8 cellular contexts compared by ENCODE assay signal in the genomic region with DNA sequence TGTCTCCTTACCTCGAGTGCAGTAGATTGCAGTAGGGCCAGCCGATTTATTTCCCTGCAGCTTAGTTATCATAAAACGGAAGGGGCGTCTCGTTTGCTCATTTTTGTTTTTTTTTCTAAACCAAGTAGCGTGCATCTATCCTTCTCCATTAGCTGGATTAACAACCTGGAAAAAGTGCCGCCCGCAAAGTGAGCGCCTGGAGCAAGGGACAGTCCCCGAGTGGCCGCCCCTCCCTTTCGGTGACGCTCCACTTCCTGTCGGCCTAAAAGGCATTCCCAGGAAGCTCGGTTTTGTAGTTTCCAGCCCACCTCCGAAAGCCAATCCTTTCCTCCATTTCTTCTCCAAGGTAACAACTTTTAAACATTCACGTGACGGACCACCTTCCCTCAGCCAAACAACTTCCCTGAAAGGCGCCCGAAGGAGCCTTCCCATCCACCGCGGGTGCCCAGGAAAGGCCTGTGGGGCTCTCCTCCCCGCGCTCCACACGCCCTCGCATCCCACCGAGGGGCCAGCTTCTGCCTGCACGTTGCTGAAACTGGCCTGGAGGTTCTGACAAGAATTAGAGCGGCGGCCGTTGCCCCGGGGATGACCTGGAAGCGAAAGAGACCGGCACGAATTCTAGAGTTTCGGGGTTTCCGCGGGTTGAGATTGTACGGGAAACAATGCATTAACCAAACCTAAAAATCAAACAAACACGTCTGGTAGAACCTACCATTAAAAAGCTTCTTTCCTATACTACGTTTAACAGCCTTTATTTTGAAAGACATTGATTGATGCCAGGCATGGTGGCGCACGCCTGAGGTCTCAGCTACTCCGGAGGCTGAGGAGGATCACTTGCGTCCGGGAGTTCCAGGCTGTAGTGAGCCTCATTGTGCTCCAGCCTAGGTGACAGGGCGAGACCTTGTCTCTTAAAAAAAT. TPM values are rescaled to one million over a fixed set of nuclear protein-coding genes. Genes with fewer than 3 reads are reported as not detected.
DNase-seq lines count a peak whose midpoint lies in the region; ATAC-seq and TF ChIP-seq lines count a peak whose summit lies in the region.

Gene EXTL2 (minus strand): TSS at position 221 of the 918 bp plus-strand sequence. CDS start 6,085 bp downstream, outside the sequence.

- H3K4me3 Mint-ChIP-seq in CD4-positive, alpha-beta memory T cell = peak within 1 kb of the TSS; percentile 94 to 100 (median 100)
- H3K4me3 Mint-ChIP-seq in effector memory CD8-positive, alpha-beta T cell = peak within 1 kb of the TSS; percentile 99

- H3K27ac Mint-ChIP-seq in CD4-positive, alpha-beta memory T cell = peak within 1 kb of the TSS; percentile 99 to 100 (median 100)
- H3K27ac Mint-ChIP-seq in effector memory CD8-positive, alpha-beta T cell = peak within 1 kb of the TSS; percentile 100

- H3K4me3 ChIP-seq in CD4-positive, alpha-beta memory T cell (ENCODE audit: low read length in 2 of 2) = peak within 1 kb of the TSS; percentile 96 to 98
- peak within 1 kb of the TSS; percentile 75 for H3K4me3 ChIP-seq in HL-60 (replicated peaks; ENCODE audit: insufficient read depth, low read length)

- H3K9me3 ChIP-seq in CD4-positive, alpha-beta memory T cell (ENCODE audit: control insufficient read depth in 1 of 2, low read length in 2 of 2) = no peaks in the 10 kb centered on the region

- no peaks in the 10 kb centered on the region for H3K27me3 ChIP-seq in CD4-positive, alpha-beta memory T cell (ENCODE audit: insufficient read depth, low read length)
- H3K27me3 ChIP-seq in HL-60 (ENCODE audit: insufficient read depth, poor library complexity, severe bottlenecking) = no peaks in the 10 kb centered on the region

- intact Hi-C loops in CD4-positive, alpha-beta memory T cell (cut with micrococcal nuclease) = loop anchor here (1.0 to 5.0 kb wide), 3 partner anchors 462 to 858 kb away; a partner anchor contains a TSS

- peak within 1 kb of the TSS; percentile 100 for H3K27ac ChIP-seq in CD4-positive, alpha-beta memory T cell (ENCODE audit: low read depth, low read length)
- H3K27ac ChIP-seq in HL-60 (replicated peaks) = peak within 1 kb of the TSS; percentile 88

- TF ChIP-seq CTCF in HL-60 (IDR thresholded peaks at IDR 0.05; ENCODE audit: insufficient read depth, low read length) = no peak

- peaks cover 28 to 57% (median 38%) of the 10 kb centered on the region in 4 donors for H3K4me1 Mint-ChIP-seq in CD4-positive, alpha-beta memory T cell
- H3K4me1 Mint-ChIP-seq in effector memory CD8-positive, alpha-beta T cell (ENCODE audit: low read depth in 2 of 2) = peaks cover 22 to 40% of the 10 kb centered on the region in 2 donors

- H3K4me1 ChIP-seq in CD4-positive, alpha-beta memory T cell (ENCODE audit: insufficient read depth, low read length) = peaks cover 40% of the 10 kb centered on the region

- POLR2A ChIA-PET in CD4-positive, alpha-beta memory T cell (lab: Charles Lee; ENCODE audit: partially characterized antibody) = interaction anchor here (0.6 to 4.6 kb wide), 18 partner anchors 11 to 925 kb away, joined by 3 to 81 read pairs (median 6); partner anchors contain the start of genes DPH5, S1PR1, SASS6 and SLC35A3

- peaks cover 8% of the 10 kb centered on the region for H3K36me3 ChIP-seq in CD4-positive, alpha-beta memory T cell (ENCODE audit: insufficient read depth, low read length)

- peaks cover 0 to 12% (median 6%) of the 10 kb centered on the region in 8 donors for H3K9me3 Mint-ChIP-seq in CD4-positive, alpha-beta memory T cell
- no peaks in the 10 kb centered on the region for H3K9me3 Mint-ChIP-seq in effector memory CD8-positive, alpha-beta T cell

- no peaks in the 10 kb centered on the region for H3K27me3 Mint-ChIP-seq in CD4-positive, alpha-beta memory T cell
- no peaks in the 10 kb centered on the region for H3K27me3 Mint-ChIP-seq in effector memory CD8-positive, alpha-beta T cell

- CTCF ChIA-PET in CD4-positive, alpha-beta memory T cell (lab: Charles Lee; ENCODE audit: partially characterized antibody) = interaction anchor here (1.0 to 2.4 kb wide), 5 partner anchors 26 to 645 kb away, joined by 3 to 10 read pairs (median 5); partner anchors contain the start of gene DBT

- peak; percentile 46 for ATAC-seq in GM19452 (IDR thresholded peaks at IDR 0.05; ENCODE audit: unreplicated experiment)
- peak; percentile 11 for ATAC-seq in effector memory CD8-positive, alpha-beta T cell (replicated peaks)

- DNase-seq in CD4-positive, alpha-beta memory T cell = peak; percentile 47 to 78 (median 53)
- DNase-seq in HL-60 (ENCODE audit: low read depth in 1 of 2, low spot score in 1 of 2) (peak; percentile 72 to 74), NCI-H82 treated with DMSO at 0.1 percent for 48 hours (lab: John Stamatoyannopoulos, UW; ENCODE audit: unreplicated experiment) (peak; percentile 95), medulla oblongata (ENCODE audit: extremely low spot score) (peak; percentile 91)
- peak; percentile 33 to 63 (median 52) for DNase-seq in activated CD8-positive, alpha-beta memory T cell treated with anti-CD3 and anti-CD28 coated beads for 48 hours (ENCODE audit: low read depth in 2 of 3, low spot score in 2 of 3)
- DNase-seq in effector memory CD8-positive, alpha-beta T cell = peak; percentile 39 to 53 (median 47)
- DNase-seq in stimulated activated CD8-positive, alpha-beta memory T cell treated with anti-CD3 and anti-CD28 coated beads, Interleukin-12 subunit alpha, Interleukin-12 subunit beta, amount 100 ng/mL, for 1 hour (ENCODE audit: low read depth) = peak; percentile 30

- H3K36me3 Mint-ChIP-seq in CD4-positive, alpha-beta memory T cell = peaks cover 27 to 40% of the 10 kb centered on the region in 2 donors
- peaks cover 39% of the 10 kb centered on the region for H3K36me3 Mint-ChIP-seq in effector memory CD8-positive, alpha-beta T cell (ENCODE audit: insufficient read depth)

RNA-seq across cellular contexts. Expression of gene EXTL2, which starts in this region (rescaled TPM):
- total RNA-seq in CD4-positive, alpha-beta memory T cell = 1 to 10 TPM; 2.5 to 4.2 TPM
- polyA plus RNA-seq in CD4-positive, alpha-beta memory T cell = 1 to 10 TPM; 1.5 to 2.6 TPM

Comparison
In these comparisons a context has a peak if more than half of its experiments do, and no peak if none do; other contexts are left out.
1. Peak in every context shown above with its lines: DNase-seq, ATAC-seq, H3K4me3 ChIP-seq and H3K27ac ChIP-seq.
2. DNase-seq: peak in every context shown above with its lines; median percentile 95 in NCI-H82 treated with DMSO at 0.1 percent for 48 hours; 91 in medulla oblongata; 73 in HL-60; 53 in CD4-positive, alpha-beta memory T cell; 52 in activated CD8-positive, alpha-beta memory T cell treated with anti-CD3 and anti-CD28 coated beads for 48 hours; 47 in effector memory CD8-positive, alpha-beta T cell; 30 in stimulated activated CD8-positive, alpha-beta memory T cell treated with anti-CD3 and anti-CD28 coated beads, Interleukin-12 subunit alpha, Interleukin-12 subunit beta, amount 100 ng/mL, for 1 hour.